ENCODE assay signal across 14 cellular contexts in the genomic region with DNA sequence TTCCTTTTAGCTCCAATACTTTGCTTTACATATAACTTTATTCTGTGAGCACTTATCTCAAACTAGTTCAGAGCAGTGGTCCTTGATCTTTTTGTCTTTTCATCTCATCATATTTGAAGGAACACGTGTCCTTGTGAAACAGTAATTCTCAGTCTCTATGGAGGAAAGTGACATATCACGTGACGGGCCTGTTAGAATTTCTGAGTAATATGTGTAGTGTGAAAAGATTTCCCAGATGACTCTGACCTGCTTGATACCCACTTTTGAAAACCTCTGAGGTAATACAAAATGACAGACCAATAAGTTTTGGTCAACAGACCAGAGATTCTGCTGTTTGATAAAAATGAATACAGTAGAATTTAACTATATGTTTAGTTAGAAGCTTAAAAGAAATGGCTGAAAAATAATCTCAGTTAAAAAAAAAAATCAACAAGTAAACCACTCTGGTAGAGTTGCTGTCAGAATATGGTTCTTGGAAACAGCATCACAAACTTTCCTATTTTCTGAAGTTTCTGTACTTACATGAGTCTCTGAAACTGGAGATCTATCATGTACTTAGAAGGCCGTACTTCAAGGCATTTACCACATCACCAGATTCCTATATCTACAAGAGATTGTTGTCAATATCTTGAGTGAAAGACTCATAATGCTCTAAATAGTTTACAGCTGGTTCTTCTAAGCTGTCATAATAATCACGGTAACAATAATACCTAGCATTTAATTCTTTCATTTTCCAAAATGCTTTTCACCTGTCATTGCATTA.
A peak's percentile ranks its signal among the peaks of the same experiment; 100 is the strongest.
DNase-seq lines count a peak whose midpoint lies in the region; ATAC-seq lines count a peak whose summit lies in the region.
"Had no signal": no experiment of that assay in that cellular context is flagged by ENCODE, and none has a peak within 500 bp of the region (broad histone marks: within the 10 kb centered on the region; RNA-seq: fewer than 3 reads in every experiment).

No MANE protein-coding gene starts in this region.

- H3K36me3 Mint-ChIP-seq in effector memory CD8-positive, alpha-beta T cell (ENCODE audit: insufficient read depth), result no peaks in the 10 kb centered on the region

- peak overlapping the region in 1 of 2 donors; percentile 20 for H3K4me3 Mint-ChIP-seq in effector memory CD8-positive, alpha-beta T cell

- DNase-seq in activated CD4-positive, alpha-beta T cell treated with anti-CD3 and anti-CD28 coated beads for 48 hours, result peak; percentile 15
- DNase-seq in activated CD4-positive, alpha-beta T cell treated with anti-CD3 and anti-CD28 coated beads for 1 hour, result no peak
- DNase-seq in effector memory CD8-positive, alpha-beta T cell, result no peak
- DNase-seq in iPS-NIHi11 (ENCODE audit: low spot score), result no peak
- DNase-seq in NCI-H82 (lab: John Stamatoyannopoulos, UW), result no peak
- DNase-seq: Calu3; effector CD4-positive, alpha-beta T cell; lower lobe of right lung; NCI-H524; SHP77 treated with DMSO at 0.1 percent for 48 hours had no signal

- H3K9me3 Mint-ChIP-seq in effector memory CD8-positive, alpha-beta T cell, result peaks cover 0 to 4% of the 10 kb centered on the region in 2 donors

- H3K27me3 Mint-ChIP-seq in effector memory CD8-positive, alpha-beta T cell, result no peaks in the 10 kb centered on the region

- peak; percentile 68 for ATAC-seq in GM21381 (IDR thresholded peaks at IDR 0.05; ENCODE audit: unreplicated experiment)
- ATAC-seq in HG03342 (IDR thresholded peaks at IDR 0.05; ENCODE audit: unreplicated experiment), result peak; percentile 79
- peak; percentile 75 for ATAC-seq in effector memory CD8-positive, alpha-beta T cell (replicated peaks)
- no peak for ATAC-seq in GM21515 (IDR thresholded peaks at IDR 0.05; ENCODE audit: unreplicated experiment)
- ATAC-seq: A549, lower lobe of right lung had no signal

- peak overlapping the region in 1 of 2 donors; percentile 64 for H3K27ac Mint-ChIP-seq in effector memory CD8-positive, alpha-beta T cell

- peaks cover 8 to 18% of the 10 kb centered on the region in 2 donors for H3K4me1 Mint-ChIP-seq in effector memory CD8-positive, alpha-beta T cell (ENCODE audit: low read depth in 2 of 2)
